In the genomic region with DNA sequence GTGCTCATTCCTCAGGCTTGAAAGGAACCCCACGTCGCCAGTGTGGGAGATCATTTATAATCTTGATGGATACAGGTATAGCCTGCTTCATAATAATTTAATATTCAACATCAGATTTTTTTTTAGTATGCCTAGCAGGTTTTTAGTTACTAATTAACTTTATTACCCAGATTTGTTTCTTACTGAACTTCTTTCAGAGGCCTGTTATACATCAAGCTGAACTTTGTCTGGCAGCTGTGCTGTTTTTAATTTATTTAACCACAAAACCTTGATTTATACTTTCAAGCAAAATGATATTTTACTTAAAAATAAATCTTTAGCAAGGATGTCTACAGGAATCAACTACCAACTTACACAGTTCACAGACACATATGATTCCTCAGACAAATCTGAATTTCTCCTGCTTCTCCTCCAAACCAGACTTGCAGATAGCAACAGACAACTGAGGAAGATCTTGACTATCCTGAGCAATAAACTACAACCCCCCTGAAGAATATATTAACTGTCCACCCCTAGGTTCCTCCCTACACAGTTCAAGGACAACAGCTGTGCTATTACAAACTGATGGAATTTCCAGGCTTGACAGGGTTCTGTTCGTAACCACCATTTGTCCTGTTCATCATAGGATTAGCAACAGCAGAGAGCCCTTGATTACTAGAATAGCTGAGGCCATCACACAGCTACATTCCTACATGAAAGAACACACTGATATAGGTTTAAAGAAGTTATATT, we compare ENCODE assay signal across 12 cellular contexts. TPM values are rescaled to one million over a fixed set of nuclear protein-coding genes. Genes with fewer than 3 reads are reported as not detected.
DNase-seq lines count a peak whose midpoint lies in the region; ATAC-seq, FAIRE-seq and TF ChIP-seq lines count a peak whose summit lies in the region.
"Had no signal": no experiment of that assay in that cellular context is flagged by ENCODE, and none has a peak within 500 bp of the region (broad histone marks: within the 10 kb centered on the region; RNA-seq: fewer than 3 reads in every experiment).

No MANE protein-coding gene starts in this region.

- RAD21 ChIA-PET in GM12878 (lab: Charles Lee; ENCODE audit: unreplicated experiment) = interaction anchor here (0.9 to 1.2 kb wide), 3 partner anchors 18 to 136 kb away, joined by 3 read pairs; no protein-coding TSS in a partner anchor

- POLR2A ChIA-PET in GM12878 (lab: Charles Lee) = no interaction called here

- intact Hi-C loops in GM12878 (cut with micrococcal nuclease; ENCODE audit: unreplicated experiment) = no loop called here
- intact Hi-C loops in spleen (cut with DNase I; ENCODE audit: low total_unique reads) = no loop called here

- BruUV-seq in GM12878 (replicated peaks; lab: Mats Ljungman, UMichigan) = no TSS peak

- ATAC-seq in GM12878 = peak; percentile 28
- no peak for ATAC-seq in HG03521 (IDR thresholded peaks at IDR 0.05; ENCODE audit: unreplicated experiment)
- ATAC-seq in HG03460 (IDR thresholded peaks at IDR 0.05; ENCODE audit: unreplicated experiment) = no peak

- H3K9ac ChIP-seq in GM12878 (ENCODE audit: control insufficient read depth, insufficient read depth, low read length) = no peak overlapping the region

- H3K36me3 ChIP-seq in GM12878 (ENCODE audit: control insufficient read depth in 2 of 2, insufficient read depth in 2 of 2, low read length in 1 of 2) (peaks cover 0 to under 1% of the 10 kb centered on the region in 2 experiments; a peak in 2 of 4 replicates), spleen (peaks cover 0 to 8% (median 0%) of the 10 kb centered on the region in 6 donors)

- no peak overlapping the region for H2AFZ ChIP-seq in GM12878 (ENCODE audit: control insufficient read depth, low read depth, low read length)

- H3K9me3 ChIP-seq in GM12878 (replicated peaks; ENCODE audit: control insufficient read depth, insufficient read depth, low read length) (no peaks in the 10 kb centered on the region), spleen (no peaks in the 10 kb centered on the region)

- H4K20me1 ChIP-seq in GM12878 (ENCODE audit: control insufficient read depth, insufficient read depth) = no peaks in the 10 kb centered on the region

- H3K4me1 ChIP-seq in GM12878 (ENCODE audit: control insufficient read depth, insufficient read depth, low read length) = no peaks in the 10 kb centered on the region; the same call in 1 of the 2 replicates
- peaks cover 4 to 78% (median 38%) of the 10 kb centered on the region in 6 donors for H3K4me1 ChIP-seq in spleen

- DNase-seq in HT-29 (ENCODE audit: low spot score) (peak; percentile 26), GM12878 (ENCODE audit: low read depth, low spot score) (no peak), left kidney (ENCODE audit: low read depth, low spot score) (peak; percentile 87), spleen (no peak), D341Med (ENCODE audit: low spot score) (no peak), 8988T (no peak)
- DNase-seq: activated CD4-positive, alpha-beta memory T cell treated with anti-CD3 and anti-CD28 coated beads for 36 hours; cortex of kidney; NCI-H1417 treated with DMSO at 0.1 percent for 48 hours; stimulated activated CD4-positive, alpha-beta T cell treated with anti-CD3 and anti-CD28 coated beads, Interleukin-2, amount 100 ng/mL, for 24 hours had no signal

- no peak for TF ChIP-seq POLR2A in GM12878 (IDR thresholded peaks at IDR 0.05; ENCODE audit: low read depth, low read length)
- no peak for TF ChIP-seq POLR2A in spleen (IDR thresholded peaks at IDR 0.05)

- in situ Hi-C loops in GM12878 (cut with MboI) = no loop called here

- H3K79me2 ChIP-seq in GM12878 (ENCODE audit: control insufficient read depth, insufficient read depth, low read length) = peaks cover 36% of the 10 kb centered on the region

- H3K27ac ChIP-seq in GM12878 (ENCODE audit: control insufficient read depth, insufficient read depth) (no peak overlapping the region), spleen (peak overlapping the region in 6 of 8 donors; percentile 17 to 56 (median 24))

- 95% methylated on average over 3 of the region's 3 CpGs for WGBS in GM12878 (ENCODE audit: insufficient coverage, insufficient replicate concordance, low lambda C conversion rate, missing lambda C conversion rate)
- 74 to 86% (median 83%) methylated on average over 3 of the region's 3 CpGs for WGBS in spleen, 5 donors

- no peaks in the 10 kb centered on the region for H3K27me3 ChIP-seq in GM12878 (replicated peaks in 1 of 2; ENCODE audit: control insufficient read depth in 2 of 2, insufficient read depth in 2 of 2, low read length in 1 of 2)
- no peaks in the 10 kb centered on the region for H3K27me3 ChIP-seq in spleen (replicated peaks in 1 of 7)

- H3K4me2 ChIP-seq in GM12878 (ENCODE audit: control insufficient read depth, insufficient read depth) = no peak overlapping the region

- H3K4me3 ChIP-seq in GM12878 (no peak overlapping the region), spleen (no peak overlapping the region)

- CTCF ChIA-PET in GM12878 (lab: Yijun Ruan, JAX) = interaction anchor here (0.8 to 2.8 kb wide), 4 partner anchors 16 to 136 kb away, joined by 3 to 7 read pairs (median 7); no protein-coding TSS in a partner anchor

- no peak for TF ChIP-seq EP300 in GM12878 (IDR thresholded peaks at IDR 0.05; ENCODE audit: borderline replicate concordance in 1 of 2, control insufficient read depth in 1 of 2, low read depth in 2 of 2, low read length in 2 of 2)

- TF ChIP-seq CTCF in GM12878 (IDR thresholded peaks at IDR 0.05 in 2 of 3, conservative IDR thresholded peaks at IDR 0.05 in 1 of 3; ENCODE audit: control insufficient read depth in 2 of 3, extremely low read depth in 1 of 3, insufficient read depth in 1 of 3, low read depth in 3 of 3, low read length in 3 of 3) = no peak
- TF ChIP-seq CTCF in spleen (IDR thresholded peaks at IDR 0.05 in 8 of 11, conservative IDR thresholded peaks at IDR 0.05 in 3 of 11) = no peak

- TF ChIP-seq RAD21 in GM12878 (IDR thresholded peaks at IDR 0.05; ENCODE audit: insufficient read depth, low read depth, low read length) = no peak

- SMC1A ChIA-PET in GM12878 (lab: Charles Lee; ENCODE audit: uncharacterized antibody, unreplicated experiment) = interaction anchor here (1.2 kb wide), 1 partner anchor 10 kb away, joined by 4 read pairs; no protein-coding TSS in a partner anchor

- no peak for FAIRE-seq in GM12878 (lab: Jason Lieb, UNC)

TF ChIP-seq in GM12878, 131 proteins besides CTCF, POLR2A, EP300 and RAD21:
- TF ChIP-seq, protein P1, sequence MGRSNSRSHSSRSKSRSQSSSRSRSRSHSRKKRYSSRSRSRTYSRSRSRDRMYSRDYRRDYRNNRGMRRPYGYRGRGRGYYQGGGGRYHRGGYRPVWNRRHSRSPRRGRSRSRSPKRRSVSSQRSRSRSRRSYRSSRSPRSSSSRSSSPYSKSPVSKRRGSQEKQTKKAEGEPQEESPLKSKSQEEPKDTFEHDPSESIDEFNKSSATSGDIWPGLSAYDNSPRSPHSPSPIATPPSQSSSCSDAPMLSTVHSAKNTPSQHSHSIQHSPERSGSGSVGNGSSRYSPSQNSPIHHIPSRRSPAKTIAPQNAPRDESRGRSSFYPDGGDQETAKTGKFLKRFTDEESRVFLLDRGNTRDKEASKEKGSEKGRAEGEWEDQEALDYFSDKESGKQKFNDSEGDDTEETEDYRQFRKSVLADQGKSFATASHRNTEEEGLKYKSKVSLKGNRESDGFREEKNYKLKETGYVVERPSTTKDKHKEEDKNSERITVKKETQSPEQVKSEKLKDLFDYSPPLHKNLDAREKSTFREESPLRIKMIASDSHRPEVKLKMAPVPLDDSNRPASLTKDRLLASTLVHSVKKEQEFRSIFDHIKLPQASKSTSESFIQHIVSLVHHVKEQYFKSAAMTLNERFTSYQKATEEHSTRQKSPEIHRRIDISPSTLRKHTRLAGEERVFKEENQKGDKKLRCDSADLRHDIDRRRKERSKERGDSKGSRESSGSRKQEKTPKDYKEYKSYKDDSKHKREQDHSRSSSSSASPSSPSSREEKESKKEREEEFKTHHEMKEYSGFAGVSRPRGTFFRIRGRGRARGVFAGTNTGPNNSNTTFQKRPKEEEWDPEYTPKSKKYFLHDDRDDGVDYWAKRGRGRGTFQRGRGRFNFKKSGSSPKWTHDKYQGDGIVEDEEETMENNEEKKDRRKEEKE (IDR thresholded peaks at IDR 0.05) = no peak
- no peak for TF ChIP-seq EZH2 (IDR thresholded peaks at IDR 0.05; ENCODE audit: borderline replicate concordance, control insufficient read depth, low read depth, low read length)
- no peak for TF ChIP-seq ATF7 (IDR thresholded peaks at IDR 0.05; ENCODE audit: low read depth)
TF ChIP-seq in GM12878: peak in this region for 0.

RNA-seq across cellular contexts. Expression of a gene that starts 0.6 kb away (rescaled TPM):
- total RNA-seq in HT-29 (2014; rRNA removed; shearing (Covaris generic)) = 44.5 and 45.7 TPM in 2 replicates
- 186 and 198 TPM in 2 replicates for total RNA-seq in GM12878 (2013; cell fraction: nucleolus; rRNA removed)
- 31.9 and 35.6 TPM in 2 replicates for total RNA-seq in GM12878 (2014; rRNA removed)
- 32.8 and 35.0 TPM in 2 replicates for total RNA-seq in GM12878 (2014; rRNA removed; fragmentation: Illumina TruSeq; extraction: Trizol)
- 145 and 147 TPM in 2 replicates for total RNA-seq in GM12878 (2021)
- 38.8 TPM for polyA plus RNA-seq in GM12878 (2011; ENCODE audit: low read depth)
- polyA plus RNA-seq in GM12878 (2011; rRNA removed) = 29.7 and 44.3 TPM in 2 replicates
- polyA plus RNA-seq in GM12878 (2011; cell fraction: cytosol; rRNA removed) = 31.4 and 39.7 TPM in 2 replicates
- polyA plus RNA-seq in GM12878 (2011; cell fraction: nucleus; rRNA removed) = 92.4 and 104 TPM in 2 replicates
- 74.5 and 85.2 TPM in 2 replicates for polyA plus RNA-seq in GM12878 (2012)
- polyA plus RNA-seq in GM12878 (2014; fragmentation: Illumina TruSeq; extraction: Trizol) = 80.0 and 85.6 TPM in 2 replicates
- 10 to 100 TPM; 22.2 to 29.1 TPM for polyA plus RNA-seq in GM12878 (2014; fragmentation: Nextera tagmentation; extraction: Ambion mirVana)
- polyA plus RNA-seq in GM12878 (2014; rRNA removed) = 50.1 and 65.0 TPM in 2 replicates
- 10 to 100 TPM; 95.9 to 96.4 TPM for polyA plus RNA-seq in GM12878 (2016; fragmentation: Nextera tagmentation; extraction: Ambion mirVana)
- 42.6 and 45.9 TPM in 2 replicates for polyA minus RNA-seq in GM12878 (2011; rRNA and poly(A)+ RNA removed)
- 32.7 and 39.6 TPM in 2 replicates for polyA minus RNA-seq in GM12878 (2011; cell fraction: cytosol; rRNA and poly(A)+ RNA removed)
- 23.9 and 44.0 TPM in 2 replicates for polyA minus RNA-seq in GM12878 (2011; cell fraction: nucleus; rRNA and poly(A)+ RNA removed)
- total RNA-seq in spleen = 100 to 1,000 TPM in 5 of 7 donors, 10 to 100 TPM in 2; 92.9 to 163 (median 109) TPM
- 10 to 100 TPM; 22.3 to 51.4 (median 25.0) TPM for polyA plus RNA-seq in spleen

Comparison
In these comparisons a context has a peak if more than half of its experiments do, and no peak if none do; other contexts are left out.
1. DNase-seq: peak in HT-29 (single experiment) and left kidney (single experiment); none in GM12878 (single experiment), spleen (single experiment), D341Med (single experiment) and 8988T (single experiment).